3 cellular contexts compared by ENCODE assay signal in genomic region chr12:29838768-29839167, GRCh38.
"Had no signal": no experiment of that assay in that cellular context is flagged by ENCODE, and none has a peak within 500 bp of the region (broad histone marks: within the 10 kb centered on the region; RNA-seq: fewer than 3 reads in every experiment).

No MANE protein-coding gene starts in this region.

- DNase-seq: GDM1, GF-D8 had no signal

- H3K4me3 ChIP-seq: GM12878 had no signal
